In the genomic region with DNA sequence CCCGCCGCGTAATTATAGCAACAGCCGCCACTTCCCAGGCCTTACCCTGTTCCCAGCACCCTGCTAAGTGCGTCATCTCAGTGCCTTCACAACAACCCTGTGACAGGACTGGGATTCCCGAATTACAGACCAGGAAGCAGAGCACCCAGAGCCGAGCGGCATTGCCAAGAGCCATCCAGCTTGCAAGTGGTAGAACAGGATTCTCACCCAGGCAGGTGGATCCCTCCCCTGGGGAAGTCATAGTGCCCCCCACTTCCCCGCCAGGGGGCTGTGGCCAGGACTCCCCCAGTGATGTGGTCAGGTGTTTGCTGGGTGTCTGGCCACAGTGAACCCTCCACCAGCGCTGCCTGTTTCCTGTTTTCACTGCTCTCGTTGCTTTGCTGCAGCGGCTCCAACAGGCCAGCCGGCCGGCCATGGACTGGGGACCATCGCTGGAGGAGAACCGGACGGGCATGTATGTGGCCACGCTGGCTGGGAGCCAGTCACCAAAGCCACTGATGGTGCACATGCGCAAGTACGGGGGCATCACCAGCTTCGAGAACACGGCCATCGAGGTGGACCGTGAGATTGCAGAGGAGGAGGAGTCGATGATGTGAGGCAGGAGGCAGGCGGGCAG, we compare ENCODE assay signal across 9 cellular contexts. TPM values are rescaled to one million over a fixed set of nuclear protein-coding genes. Genes with fewer than 3 reads are reported as not detected.
DNase-seq lines count a peak whose midpoint lies in the region; ATAC-seq, FAIRE-seq and TF ChIP-seq lines count a peak whose summit lies in the region.
"Had no signal": no experiment of that assay in that cellular context is flagged by ENCODE, and none has a peak within 500 bp of the region (broad histone marks: within the 10 kb centered on the region; RNA-seq: fewer than 3 reads in every experiment).

No MANE protein-coding gene starts in this region.

- H3K36me3 ChIP-seq in left ventricle myocardium inferior (no peaks in the 10 kb centered on the region), kidney (ENCODE audit: control insufficient read depth in 1 of 2, insufficient read depth in 2 of 2, low read length in 2 of 2) (no peaks in the 10 kb centered on the region)
- H3K36me3 ChIP-seq: neutrophil had no signal

- H3K27me3 ChIP-seq in left ventricle myocardium inferior (ENCODE audit: low read depth): no peaks in the 10 kb centered on the region

- peak; percentile 24 for ATAC-seq in left ventricle myocardium superior
- ATAC-seq in GM19455 (IDR thresholded peaks at IDR 0.05; ENCODE audit: unreplicated experiment): no peak

- no peak for FAIRE-seq in kidney (lab: Jason Lieb, UNC)
- no peak for FAIRE-seq in GM19239 (lab: Jason Lieb, UNC)

- H3K36me3 Mint-ChIP-seq in osteocyte (ENCODE audit: unreplicated experiment): no peaks in the 10 kb centered on the region

- no peak for DNase-seq in left ventricle myocardium superior
- no peak for DNase-seq in left ventricle myocardium inferior
- peak; percentile 23 for DNase-seq in activated gamma-delta T cell (lab: John Stamatoyannopoulos, UW)
- DNase-seq in kidney: peak; percentile 79
- peak; percentile 76 for DNase-seq in ureter (ENCODE audit: low spot score)
- no peak for DNase-seq in osteocyte (ENCODE audit: extremely low spot score, unreplicated experiment)
- no peak for DNase-seq in GM19239 (ENCODE audit: insufficient read length, low spot score)

- H3K4me3 Mint-ChIP-seq in osteocyte (ENCODE audit: unreplicated experiment): no peak overlapping the region

- no peak for TF ChIP-seq CTCF in left ventricle myocardium inferior (IDR thresholded peaks at IDR 0.05; ENCODE audit: borderline replicate concordance)
- no peak for TF ChIP-seq CTCF in kidney (IDR thresholded peaks at IDR 0.05; ENCODE audit: borderline replicate concordance, extremely low read depth, insufficient read depth)
- TF ChIP-seq CTCF in osteocyte (IDR thresholded peaks at IDR 0.05): no peak

- H3K4me3 ChIP-seq in left ventricle myocardium inferior (no peak overlapping the region), kidney (ENCODE audit: low read length in 2 of 2) (no peak overlapping the region)

- no peak overlapping the region for H3K9ac ChIP-seq in kidney (ENCODE audit: low read length in 2 of 2)

- H3K27me3 Mint-ChIP-seq in osteocyte (ENCODE audit: unreplicated experiment): no peaks in the 10 kb centered on the region

- H3K4me1 Mint-ChIP-seq in osteocyte (ENCODE audit: unreplicated experiment): peaks cover 17% of the 10 kb centered on the region

- H3K9me3 Mint-ChIP-seq in osteocyte (ENCODE audit: unreplicated experiment): no peaks in the 10 kb centered on the region

- no peaks in the 10 kb centered on the region for H3K9me3 ChIP-seq in left ventricle myocardium inferior (replicated peaks)
- H3K9me3 ChIP-seq in kidney (ENCODE audit: control insufficient read depth in 1 of 2, low read length in 2 of 2): no peaks in the 10 kb centered on the region
- H3K9me3 ChIP-seq: neutrophil had no signal

- no peak overlapping the region for H3K27ac Mint-ChIP-seq in osteocyte (ENCODE audit: unreplicated experiment)

- intact Hi-C loops in left ventricle myocardium superior (cut with micrococcal nuclease) (no loop called here), left ventricle myocardium inferior (cut with micrococcal nuclease) (no loop called here), kidney (cut with DNase I) (no loop called here)

- H3K27ac ChIP-seq in left ventricle myocardium inferior (replicated peaks) (no peak overlapping the region), kidney (ENCODE audit: low read depth in 2 of 2, low read length in 2 of 2) (no peak overlapping the region)
- H3K27ac ChIP-seq: neutrophil had no signal

- H3K4me1 ChIP-seq in left ventricle myocardium inferior (peaks cover 15% of the 10 kb centered on the region), kidney (ENCODE audit: control insufficient read depth in 1 of 2, insufficient read depth in 1 of 2, low read depth in 1 of 2, low read length in 2 of 2) (no peaks in the 10 kb centered on the region)

RNA-seq across cellular contexts. Expression of gene SLC6A7, which starts 19.3 kb away (rescaled TPM):
- not detected for total RNA-seq in left ventricle myocardium superior
- not detected for total RNA-seq in left ventricle myocardium inferior
- not detected for total RNA-seq in kidney
- polyA plus RNA-seq in kidney (ENCODE audit: insufficient read depth, low read depth, low replicate concordance): not detected
- total RNA-seq in ureter: 0.10 TPM
- not detected in 2 replicates for total RNA-seq in osteocyte

RNA-seq across cellular contexts. Expression of gene CDX1, which starts 42.5 kb away (rescaled TPM):
- total RNA-seq in left ventricle myocardium superior (not detected), left ventricle myocardium inferior (not detected), kidney (not detected), ureter (not detected), osteocyte (0.71 and 1.0 TPM in 2 replicates)
- 0.39 TPM for polyA plus RNA-seq in kidney (ENCODE audit: insufficient read depth, low read depth, low replicate concordance)

RNA-seq across cellular contexts. Expression of gene PDGFRB, which starts 53.5 kb away (rescaled TPM):
- 47.8 TPM for total RNA-seq in left ventricle myocardium superior
- 39.7 TPM for total RNA-seq in left ventricle myocardium inferior
- 104 TPM for total RNA-seq in kidney
- polyA plus RNA-seq in kidney (ENCODE audit: insufficient read depth, low read depth, low replicate concordance): 50.4 TPM
- 108 TPM for total RNA-seq in ureter
- total RNA-seq in osteocyte: 1,093 and 1,131 TPM in 2 replicates

Comparison
In these comparisons a context has a peak if more than half of its experiments do, and no peak if none do; other contexts are left out.
1. DNase-seq: peak in activated gamma-delta T cell (single experiment), kidney (single experiment) and ureter (single experiment); none in left ventricle myocardium superior (single experiment), left ventricle myocardium inferior (single experiment), osteocyte (single experiment) and GM19239 (single experiment).
2. RNA of gene PDGFRB, which starts 53.5 kb away (total RNA-seq): 1,093 to 1,131 TPM in osteocyte; 108 TPM in ureter (single experiment), 104 TPM in kidney (single experiment), 47.8 TPM in left ventricle myocardium superior (single experiment) and 39.7 TPM in left ventricle myocardium inferior (single experiment); every median in the first group is over 10 times any median in the second.